In genomic region chr1:162530318-162530984, GRCh38 we compare ENCODE assay signal across 9 cellular contexts. TPM values are rescaled to one million over a fixed set of nuclear protein-coding genes. Genes with fewer than 3 reads are reported as not detected.
DNase-seq lines count a peak whose midpoint lies in the region; ATAC-seq and TF ChIP-seq lines count a peak whose summit lies in the region.
"Had no signal": no experiment of that assay in that cellular context is flagged by ENCODE, and none has a peak within 500 bp of the region (broad histone marks: within the 10 kb centered on the region; RNA-seq: fewer than 3 reads in every experiment).

No MANE protein-coding gene starts in this region.

- H3K23ac ChIP-seq in H9 (ENCODE audit: insufficient read length, low read depth, low read length), result no peak overlapping the region

- H4K8ac ChIP-seq in H9 (replicated peaks; ENCODE audit: insufficient read length, low read depth, low read length), result no peak overlapping the region

- H3K27ac Mint-ChIP-seq in H9 (peak overlapping the region in 2 of 3 experiments; percentile 59 to 82; a peak in 4 of 7 replicates), IgD-negative memory B cell (peak overlapping the region; percentile 13 to 95 (median 91))
- H3K27ac Mint-ChIP-seq: activated naive CD4-positive, alpha-beta T cell treated with anti-CD3 and anti-CD28 coated beads, Interleukin-2, amount 50 U/mL, for 24 hours had no signal

- H4K5ac ChIP-seq in H9 (ENCODE audit: insufficient read length, low read depth, low read length), result no peak overlapping the region

- no peaks in the 10 kb centered on the region for H3K9me3 Mint-ChIP-seq in H9
- no peaks in the 10 kb centered on the region for H3K9me3 Mint-ChIP-seq in IgD-negative memory B cell
- H3K9me3 Mint-ChIP-seq: activated naive CD4-positive, alpha-beta T cell treated with anti-CD3 and anti-CD28 coated beads, Interleukin-2, amount 50 U/mL, for 24 hours had no signal

- H3K27me3 Mint-ChIP-seq in H9 (ENCODE audit: low read depth) (no peaks in the 10 kb centered on the region), IgD-negative memory B cell (no peaks in the 10 kb centered on the region)
- H3K27me3 Mint-ChIP-seq: activated naive CD4-positive, alpha-beta T cell treated with anti-CD3 and anti-CD28 coated beads, Interleukin-2, amount 50 U/mL, for 24 hours had no signal

- H3K27me3 ChIP-seq in H9 (ENCODE audit: insufficient read depth, low read length), result no peaks in the 10 kb centered on the region
- no peaks in the 10 kb centered on the region for H3K27me3 ChIP-seq in tibial artery
- H3K27me3 ChIP-seq in testis, result no peaks in the 10 kb centered on the region
- H3K27me3 ChIP-seq in psoas muscle (ENCODE audit: insufficient read depth in 3 of 3, low read length in 2 of 3), result no peaks in the 10 kb centered on the region

- H2BK12ac ChIP-seq in H9 (ENCODE audit: insufficient read length, low read depth, low read length), result no peak overlapping the region

- H3K4ac ChIP-seq in H9 (ENCODE audit: low read depth, low read length), result no peak overlapping the region

- no peak overlapping the region for H3K4me2 ChIP-seq in H9 (ENCODE audit: insufficient read depth, insufficient read length, low read length)

- no peak for TF ChIP-seq POLR2A in testis (IDR thresholded peaks at IDR 0.05)

- H3K27ac ChIP-seq in H9 (ENCODE audit: insufficient read length, low read depth, low read length) (no peak overlapping the region), tibial artery (no peak overlapping the region), testis (no peak overlapping the region), psoas muscle (no peak overlapping the region)

- no peak overlapping the region for H2BK15ac ChIP-seq in H9 (ENCODE audit: low read depth, low read length)

- H4K20me1 ChIP-seq in H9 (ENCODE audit: control insufficient read depth, insufficient read depth, insufficient read length), result no peaks in the 10 kb centered on the region

- no peak overlapping the region for H2BK120ac ChIP-seq in H9 (ENCODE audit: low read depth, low read length, poor library complexity, severe bottlenecking)

- no peaks in the 10 kb centered on the region for H3K79me2 ChIP-seq in H9 (ENCODE audit: insufficient read depth, low read length)

- H3K4me3 Mint-ChIP-seq in H9 (no peak overlapping the region), IgD-negative memory B cell (peak overlapping the region; percentile 0 to 83 (median 27))
- H3K4me3 Mint-ChIP-seq: activated naive CD4-positive, alpha-beta T cell treated with anti-CD3 and anti-CD28 coated beads, Interleukin-2, amount 50 U/mL, for 24 hours had no signal

- H3K4me1 ChIP-seq in H9 (ENCODE audit: insufficient read depth, low read length) (no peaks in the 10 kb centered on the region), tibial artery (no peaks in the 10 kb centered on the region), testis (no peaks in the 10 kb centered on the region), psoas muscle (no peaks in the 10 kb centered on the region)

- H3K4me3 ChIP-seq in tibial artery, result no peak overlapping the region
- H3K4me3 ChIP-seq in testis, result no peak overlapping the region
- H3K4me3 ChIP-seq in psoas muscle, result no peak overlapping the region

- H3K4me1 Mint-ChIP-seq in H9 (peaks cover 15 to 16% of the 10 kb centered on the region in 2 experiments), IgD-negative memory B cell (peaks cover 19 to 23% (median 21%) of the 10 kb centered on the region in 3 donors)
- H3K4me1 Mint-ChIP-seq: activated naive CD4-positive, alpha-beta T cell treated with anti-CD3 and anti-CD28 coated beads, Interleukin-2, amount 50 U/mL, for 24 hours had no signal

- H2BK20ac ChIP-seq in H9 (ENCODE audit: low read depth, low read length, poor library complexity, severe bottlenecking), result no peak overlapping the region

- peak; percentile 67 for DNase-seq in H9
- DNase-seq in iPS DF 19.7 (ENCODE audit: low read depth, low spot score), result peak; percentile 28
- no peak for DNase-seq in tibial artery
- no peak for DNase-seq in testis
- no peak for DNase-seq in DMS153 treated with DMSO at 0.1 percent for 48 hours (lab: John Stamatoyannopoulos, UW; ENCODE audit: unreplicated experiment)
- no peak for DNase-seq in psoas muscle

- H2AFZ ChIP-seq in H9 (ENCODE audit: low read length), result no peak overlapping the region

- peaks cover 0 to 6% (median 4%) of the 10 kb centered on the region in 3 experiments; a peak in 4 of 7 replicates for H3K36me3 Mint-ChIP-seq in H9 (ENCODE audit: insufficient read depth in 1 of 3, low read depth in 3 of 3)
- H3K36me3 Mint-ChIP-seq in IgD-negative memory B cell, result peaks cover 3% of the 10 kb centered on the region

- H3K79me1 ChIP-seq in H9 (ENCODE audit: insufficient read depth, low read depth, low read length, poor library complexity, severe bottlenecking), result no peaks in the 10 kb centered on the region

- intact Hi-C loops in tibial artery (cut with DNase I; ENCODE audit: low total_unique reads) (no loop called here), testis (cut with DNase I; ENCODE audit: low total_unique reads) (no loop called here), psoas muscle (cut with DNase I) (no loop called here)

- TF ChIP-seq CTCF in H9 (conservative IDR thresholded peaks at IDR 0.05) (no peak), tibial artery (IDR thresholded peaks at IDR 0.05) (no peak), testis (IDR thresholded peaks at IDR 0.05) (no peak), psoas muscle (IDR thresholded peaks at IDR 0.05) (no peak)

- H2BK5ac ChIP-seq in H9 (ENCODE audit: insufficient read length, low read length), result no peak overlapping the region

- H3T11ph ChIP-seq in H9 (ENCODE audit: low read length), result no peak overlapping the region

- H4K91ac ChIP-seq in H9 (ENCODE audit: insufficient read length, low read depth, low read length), result no peak overlapping the region

- WGBS in H9 (ENCODE audit: extremely low coverage, insufficient read length, low lambda C conversion rate), result no CpG with 5 or more reads among the region's 7 CpGs
- WGBS in testis, 2 donors, result 69 to 72% methylated on average over 7 of the region's 7 CpGs
- 77 to 80% (median 79%) methylated on average over 7 of the region's 7 CpGs for WGBS in psoas muscle, 3 donors

- peaks cover 3 to 12% (median 6%) of the 10 kb centered on the region in 3 donors for H3K36me3 ChIP-seq in tibial artery
- H3K36me3 ChIP-seq in testis (ENCODE audit: low read depth, missing control alignments), result no peaks in the 10 kb centered on the region
- H3K36me3 ChIP-seq in psoas muscle (ENCODE audit: insufficient read depth in 1 of 2, low read depth in 1 of 2), result peaks cover 0 to 19% of the 10 kb centered on the region in 2 donors

- H2AK5ac ChIP-seq in H9 (ENCODE audit: insufficient read length, low read length), result no peak overlapping the region

- H3K23me2 ChIP-seq in H9 (ENCODE audit: insufficient read length, low read depth, low read length, poor library complexity, severe bottlenecking), result no peaks in the 10 kb centered on the region

- H3K18ac ChIP-seq in H9 (ENCODE audit: insufficient read length, low read depth, low read length), result no peak overlapping the region

- peak; percentile 91 for ATAC-seq in GM18520 (IDR thresholded peaks at IDR 0.05; ENCODE audit: unreplicated experiment)
- no peak for ATAC-seq in psoas muscle

- H3K14ac ChIP-seq in H9 (ENCODE audit: insufficient read depth, low read length), result no peak overlapping the region

- H3K9me3 ChIP-seq in H9 (ENCODE audit: control insufficient read depth, low read depth, low read length), result no peaks in the 10 kb centered on the region
- H3K9me3 ChIP-seq in tibial artery, result no peaks in the 10 kb centered on the region
- no peaks in the 10 kb centered on the region for H3K9me3 ChIP-seq in testis
- H3K9me3 ChIP-seq in psoas muscle, result no peaks in the 10 kb centered on the region

- H3K56ac ChIP-seq in H9 (ENCODE audit: insufficient read length, low read depth, low read length), result no peak overlapping the region

- H3K9ac ChIP-seq in H9 (ENCODE audit: extremely low read depth, insufficient read length, low read length), result no peak overlapping the region

RNA-seq across cellular contexts. Expression of gene UAP1, which starts 31.1 kb away (rescaled TPM):
- total RNA-seq in H9 (2021) (25.8 and 26.9 TPM in 2 replicates), testis (100 to 1,000 TPM; 110 to 128 TPM), psoas muscle (10 to 100 TPM; 24.1 to 55.3 (median 42.3) TPM)
- polyA plus RNA-seq in IgD-negative memory B cell (28.4 TPM), testis (ENCODE audit: insufficient read depth, low read depth, low replicate concordance) (161 TPM), psoas muscle (100 to 1,000 TPM in 1 of 3 donors, 10 to 100 TPM in 2; 28.0 to 147 (median 36.0) TPM)

RNA-seq across cellular contexts. Expression of gene UHMK1, which starts 32.8 kb away (rescaled TPM):
- 15.0 and 15.8 TPM in 2 replicates for total RNA-seq in H9 (2021)
- polyA plus RNA-seq in IgD-negative memory B cell, result 53.7 TPM
- total RNA-seq in testis, result 10 to 100 TPM; 35.8 to 36.9 TPM
- 23.2 TPM for polyA plus RNA-seq in testis (ENCODE audit: insufficient read depth, low read depth, low replicate concordance)
- 10 to 100 TPM; 24.3 to 62.1 (median 40.5) TPM for total RNA-seq in psoas muscle
- polyA plus RNA-seq in psoas muscle, result 10 to 100 TPM; 16.7 to 57.3 (median 16.7) TPM

Comparison
In these comparisons a context has a peak if more than half of its experiments do, and no peak if none do; other contexts are left out.
1. DNase-seq: peak in H9 (single experiment) and iPS DF 19.7 (single experiment); none in tibial artery (0 of 2), testis (single experiment), DMS153 treated with DMSO at 0.1 percent for 48 hours (single experiment) and psoas muscle (0 of 2).
2. H3K4me3 Mint-ChIP-seq: peak in IgD-negative memory B cell (4 of 4); none in H9 (0 of 2).